In genomic region chr20:7231303-7231702, GRCh38 we compare ENCODE assay signal across 21 cellular contexts.
DNase-seq lines count a peak whose midpoint lies in the region; ATAC-seq lines count a peak whose summit lies in the region.
"Had no signal": no experiment of that assay in that cellular context is flagged by ENCODE, and none has a peak within 500 bp of the region (broad histone marks: within the 10 kb centered on the region; RNA-seq: fewer than 3 reads in every experiment).

No MANE protein-coding gene starts in this region.

- ATAC-seq in GM19025 (IDR thresholded peaks at IDR 0.05; ENCODE audit: low read depth, unreplicated experiment) (peak; percentile 95), HG02623 (IDR thresholded peaks at IDR 0.05; ENCODE audit: unreplicated experiment) (peak; percentile 68), HG03378 (IDR thresholded peaks at IDR 0.05; ENCODE audit: unreplicated experiment) (peak; percentile 93)
- ATAC-seq: activated naive CD8-positive, alpha-beta T cell treated with anti-CD3 and anti-CD28 coated beads, Interleukin-2, amount 50 U/mL, for 24 hours; gastrocnemius medialis; natural killer cell; pancreas; stimulated activated naive CD8-positive, alpha-beta T cell treated with anti-CD3 and anti-CD28 coated beads, Interleukin-15, Interleukin-2, amounts not matched to agents 100 U/mL and 50 U/mL, for 24 hours had no signal

- DNase-seq in renal cortical epithelial cell (ENCODE audit: low read depth), result peak; percentile 65
- no peak for DNase-seq in activated T-cell treated with anti-CD3 and anti-CD28 coated beads, Interleukin-2, amount 50 U/mL, for 1 hour
- no peak for DNase-seq in DMS 273 treated with DMSO at 0.1 percent for 48 hours (lab: John Stamatoyannopoulos, UW)
- DNase-seq in NCI-H1417 (lab: John Stamatoyannopoulos, UW), result no peak
- DNase-seq: activated CD4-positive, alpha-beta T cell treated with anti-CD3 and anti-CD28 coated beads, Interleukin-2, amount 10 ng/mL, durations not matched to agents 7 days and 5 days; activated effector memory CD4-positive, alpha-beta T cell treated with Interleukin-2 at 50 U/mL for 16 hours; activated naive CD8-positive, alpha-beta T cell treated with anti-CD3 and anti-CD28 coated beads, Interleukin-2, amount 50 U/mL, for 24 hours; AML-193; brain microvascular endothelial cell; gastrocnemius medialis; Karpas-422; natural killer cell; NCI-H1092; NCI-H2081 treated with DMSO at 0.1 percent for 48 hours; pancreas; stimulated activated CD4-positive, alpha-beta T cell treated with anti-CD3 and anti-CD28 coated beads, Interleukin-2, amount 100 ng/mL, for 24 hours; stimulated activated naive CD8-positive, alpha-beta T cell treated with anti-CD3 and anti-CD28 coated beads, Interleukin-15, Interleukin-2, amounts not matched to agents 100 U/mL and 50 U/mL, for 24 hours; transverse colon had no signal
